In the genomic region with DNA sequence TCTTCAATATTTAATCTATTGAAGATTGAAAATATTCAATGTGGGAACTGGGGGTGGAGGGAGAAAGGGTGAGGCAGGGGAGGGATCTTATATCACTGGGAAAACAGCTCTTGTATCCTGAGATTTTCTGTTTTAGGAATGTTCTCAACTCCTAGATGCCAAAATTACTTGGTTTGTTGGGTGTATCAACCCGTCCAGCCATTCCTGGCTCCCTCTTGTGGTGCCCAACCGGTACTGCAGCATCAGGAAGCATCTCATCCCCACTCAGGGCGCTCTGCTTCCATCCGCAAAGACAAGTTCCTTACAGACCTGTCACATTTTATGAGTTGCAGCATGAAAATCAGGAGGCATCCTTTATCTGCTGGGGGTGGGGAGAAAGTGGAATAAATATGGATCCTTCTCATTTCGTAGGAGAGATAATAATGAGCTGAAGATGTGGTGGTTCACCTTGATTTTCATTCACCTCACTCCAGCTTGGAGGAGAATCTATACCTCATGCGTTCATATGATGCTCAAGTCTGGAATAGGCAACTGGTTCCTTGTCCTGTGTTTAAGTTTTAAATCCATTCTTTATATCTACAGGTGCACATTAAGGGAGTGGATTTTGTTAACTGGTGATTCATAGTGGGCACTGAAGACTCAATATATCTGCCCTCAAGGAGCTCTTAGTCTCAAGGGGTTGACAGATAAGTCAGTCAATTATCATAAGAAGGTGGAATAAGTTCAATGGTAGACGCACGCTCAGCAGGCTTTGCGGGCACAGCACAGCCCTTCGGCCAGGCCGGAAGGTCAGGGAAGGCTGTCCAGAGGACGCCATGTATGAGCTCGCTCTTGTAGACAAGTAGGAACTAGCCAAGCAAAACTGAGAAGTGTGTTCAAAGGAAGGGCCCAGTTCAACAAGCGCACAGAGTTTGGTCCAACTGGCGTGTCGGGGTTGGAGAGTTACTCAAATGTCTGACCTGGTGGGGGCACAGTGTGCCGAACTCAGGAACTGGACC, we compare ENCODE assay signal across 1 cellular context.
TF ChIP-seq lines count a peak whose summit lies in the region.

No MANE protein-coding gene starts in this region.

TF ChIP-seq in HepG2, 621 proteins besides CTCF, POLR2A, EP300 and RAD21 (continued from another document):
- TF ChIP-seq, protein P1, sequence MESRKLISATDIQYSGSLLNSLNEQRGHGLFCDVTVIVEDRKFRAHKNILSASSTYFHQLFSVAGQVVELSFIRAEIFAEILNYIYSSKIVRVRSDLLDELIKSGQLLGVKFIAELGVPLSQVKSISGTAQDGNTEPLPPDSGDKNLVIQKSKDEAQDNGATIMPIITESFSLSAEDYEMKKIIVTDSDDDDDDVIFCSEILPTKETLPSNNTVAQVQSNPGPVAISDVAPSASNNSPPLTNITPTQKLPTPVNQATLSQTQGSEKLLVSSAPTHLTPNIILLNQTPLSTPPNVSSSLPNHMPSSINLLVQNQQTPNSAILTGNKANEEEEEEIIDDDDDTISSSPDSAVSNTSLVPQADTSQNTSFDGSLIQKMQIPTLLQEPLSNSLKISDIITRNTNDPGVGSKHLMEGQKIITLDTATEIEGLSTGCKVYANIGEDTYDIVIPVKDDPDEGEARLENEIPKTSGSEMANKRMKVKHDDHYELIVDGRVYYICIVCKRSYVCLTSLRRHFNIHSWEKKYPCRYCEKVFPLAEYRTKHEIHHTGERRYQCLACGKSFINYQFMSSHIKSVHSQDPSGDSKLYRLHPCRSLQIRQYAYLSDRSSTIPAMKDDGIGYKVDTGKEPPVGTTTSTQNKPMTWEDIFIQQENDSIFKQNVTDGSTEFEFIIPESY (CRISPR knock-in tag; IDR thresholded peaks at IDR 0.05): peak; percentile 88
- TF ChIP-seq REPIN1 (CRISPR knock-in tag; IDR thresholded peaks at IDR 0.05; ENCODE audit: borderline replicate concordance, low read depth) (0 out of 2 replicates have a peak, but pooled peaks have one; percentile 56), U2AF2 (IDR thresholded peaks at IDR 0.05; ENCODE audit: low read depth, low read length) (no peak), ZNF33A (CRISPR knock-in tag; IDR thresholded peaks at IDR 0.05; ENCODE audit: borderline replicate concordance) (no peak), XRCC5 (optimal IDR thresholded peaks at IDR 0.05; ENCODE audit: low read length) (peak; percentile 73), RCOR2 (CRISPR knock-in tag; IDR thresholded peaks at IDR 0.05) (no peak), ATM (IDR thresholded peaks at IDR 0.05; ENCODE audit: borderline replicate concordance) (no peak), KMT2B (CRISPR knock-in tag; IDR thresholded peaks at IDR 0.05) (no peak), ZMYM4 (CRISPR knock-in tag; IDR thresholded peaks at IDR 0.05) (no peak), PRPF4 (IDR thresholded peaks at IDR 0.05; ENCODE audit: low read depth, low read length, poor library complexity, severe bottlenecking) (no peak), ZNF720 (CRISPR knock-in tag; IDR thresholded peaks at IDR 0.05) (no peak), ZNF598 (CRISPR knock-in tag; IDR thresholded peaks at IDR 0.05; ENCODE audit: borderline replicate concordance) (no peak), GLMP (CRISPR knock-in tag; IDR thresholded peaks at IDR 0.05; ENCODE audit: borderline replicate concordance) (no peak), SMC3 (IDR thresholded peaks at IDR 0.05; ENCODE audit: low read length) (peak; percentile 91), STAG1 (CRISPR knock-in tag; IDR thresholded peaks at IDR 0.05) (peak; percentile 74), SRSF4 (IDR thresholded peaks at IDR 0.05; ENCODE audit: low read depth, low read length, poor library complexity, severe bottlenecking) (no peak), SP4 (CRISPR knock-in tag; IDR thresholded peaks at IDR 0.05) (no peak), MAFF (IDR thresholded peaks at IDR 0.05; ENCODE audit: low read depth, low read length) (no peak)
- TF ChIP-seq, protein P2, sequence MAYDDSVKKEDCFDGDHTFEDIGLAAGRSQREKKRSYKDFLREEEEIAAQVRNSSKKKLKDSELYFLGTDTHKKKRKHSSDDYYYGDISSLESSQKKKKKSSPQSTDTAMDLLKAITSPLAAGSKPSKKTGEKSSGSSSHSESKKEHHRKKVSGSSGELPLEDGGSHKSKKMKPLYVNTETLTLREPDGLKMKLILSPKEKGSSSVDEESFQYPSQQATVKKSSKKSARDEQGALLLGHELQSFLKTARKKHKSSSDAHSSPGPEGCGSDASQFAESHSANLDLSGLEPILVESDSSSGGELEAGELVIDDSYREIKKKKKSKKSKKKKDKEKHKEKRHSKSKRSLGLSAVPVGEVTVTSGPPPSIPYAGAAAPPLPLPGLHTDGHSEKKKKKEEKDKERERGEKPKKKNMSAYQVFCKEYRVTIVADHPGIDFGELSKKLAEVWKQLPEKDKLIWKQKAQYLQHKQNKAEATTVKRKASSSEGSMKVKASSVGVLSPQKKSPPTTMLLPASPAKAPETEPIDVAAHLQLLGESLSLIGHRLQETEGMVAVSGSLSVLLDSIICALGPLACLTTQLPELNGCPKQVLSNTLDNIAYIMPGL (CRISPR knock-in tag; IDR thresholded peaks at IDR 0.05; ENCODE audit: borderline replicate concordance in 1 of 2, low read depth in 1 of 2): 0 out of 4 replicates have a peak, but pooled peaks of 1 of the 2 experiments have one; percentile 21
- TF ChIP-seq, protein P3, sequence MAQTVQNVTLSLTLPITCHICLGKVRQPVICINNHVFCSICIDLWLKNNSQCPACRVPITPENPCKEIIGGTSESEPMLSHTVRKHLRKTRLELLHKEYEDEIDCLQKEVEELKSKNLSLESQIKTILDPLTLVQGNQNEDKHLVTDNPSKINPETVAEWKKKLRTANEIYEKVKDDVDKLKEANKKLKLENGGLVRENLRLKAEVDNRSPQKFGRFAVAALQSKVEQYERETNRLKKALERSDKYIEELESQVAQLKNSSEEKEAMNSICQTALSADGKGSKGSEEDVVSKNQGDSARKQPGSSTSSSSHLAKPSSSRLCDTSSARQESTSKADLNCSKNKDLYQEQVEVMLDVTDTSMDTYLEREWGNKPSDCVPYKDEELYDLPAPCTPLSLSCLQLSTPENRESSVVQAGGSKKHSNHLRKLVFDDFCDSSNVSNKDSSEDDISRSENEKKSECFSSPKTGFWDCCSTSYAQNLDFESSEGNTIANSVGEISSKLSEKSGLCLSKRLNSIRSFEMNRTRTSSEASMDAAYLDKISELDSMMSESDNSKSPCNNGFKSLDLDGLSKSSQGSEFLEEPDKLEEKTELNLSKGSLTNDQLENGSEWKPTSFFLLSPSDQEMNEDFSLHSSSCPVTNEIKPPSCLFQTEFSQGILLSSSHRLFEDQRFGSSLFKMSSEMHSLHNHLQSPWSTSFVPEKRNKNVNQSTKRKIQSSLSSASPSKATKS (CRISPR knock-in tag; IDR thresholded peaks at IDR 0.05): no peak
- TF ChIP-seq, protein P4, sequence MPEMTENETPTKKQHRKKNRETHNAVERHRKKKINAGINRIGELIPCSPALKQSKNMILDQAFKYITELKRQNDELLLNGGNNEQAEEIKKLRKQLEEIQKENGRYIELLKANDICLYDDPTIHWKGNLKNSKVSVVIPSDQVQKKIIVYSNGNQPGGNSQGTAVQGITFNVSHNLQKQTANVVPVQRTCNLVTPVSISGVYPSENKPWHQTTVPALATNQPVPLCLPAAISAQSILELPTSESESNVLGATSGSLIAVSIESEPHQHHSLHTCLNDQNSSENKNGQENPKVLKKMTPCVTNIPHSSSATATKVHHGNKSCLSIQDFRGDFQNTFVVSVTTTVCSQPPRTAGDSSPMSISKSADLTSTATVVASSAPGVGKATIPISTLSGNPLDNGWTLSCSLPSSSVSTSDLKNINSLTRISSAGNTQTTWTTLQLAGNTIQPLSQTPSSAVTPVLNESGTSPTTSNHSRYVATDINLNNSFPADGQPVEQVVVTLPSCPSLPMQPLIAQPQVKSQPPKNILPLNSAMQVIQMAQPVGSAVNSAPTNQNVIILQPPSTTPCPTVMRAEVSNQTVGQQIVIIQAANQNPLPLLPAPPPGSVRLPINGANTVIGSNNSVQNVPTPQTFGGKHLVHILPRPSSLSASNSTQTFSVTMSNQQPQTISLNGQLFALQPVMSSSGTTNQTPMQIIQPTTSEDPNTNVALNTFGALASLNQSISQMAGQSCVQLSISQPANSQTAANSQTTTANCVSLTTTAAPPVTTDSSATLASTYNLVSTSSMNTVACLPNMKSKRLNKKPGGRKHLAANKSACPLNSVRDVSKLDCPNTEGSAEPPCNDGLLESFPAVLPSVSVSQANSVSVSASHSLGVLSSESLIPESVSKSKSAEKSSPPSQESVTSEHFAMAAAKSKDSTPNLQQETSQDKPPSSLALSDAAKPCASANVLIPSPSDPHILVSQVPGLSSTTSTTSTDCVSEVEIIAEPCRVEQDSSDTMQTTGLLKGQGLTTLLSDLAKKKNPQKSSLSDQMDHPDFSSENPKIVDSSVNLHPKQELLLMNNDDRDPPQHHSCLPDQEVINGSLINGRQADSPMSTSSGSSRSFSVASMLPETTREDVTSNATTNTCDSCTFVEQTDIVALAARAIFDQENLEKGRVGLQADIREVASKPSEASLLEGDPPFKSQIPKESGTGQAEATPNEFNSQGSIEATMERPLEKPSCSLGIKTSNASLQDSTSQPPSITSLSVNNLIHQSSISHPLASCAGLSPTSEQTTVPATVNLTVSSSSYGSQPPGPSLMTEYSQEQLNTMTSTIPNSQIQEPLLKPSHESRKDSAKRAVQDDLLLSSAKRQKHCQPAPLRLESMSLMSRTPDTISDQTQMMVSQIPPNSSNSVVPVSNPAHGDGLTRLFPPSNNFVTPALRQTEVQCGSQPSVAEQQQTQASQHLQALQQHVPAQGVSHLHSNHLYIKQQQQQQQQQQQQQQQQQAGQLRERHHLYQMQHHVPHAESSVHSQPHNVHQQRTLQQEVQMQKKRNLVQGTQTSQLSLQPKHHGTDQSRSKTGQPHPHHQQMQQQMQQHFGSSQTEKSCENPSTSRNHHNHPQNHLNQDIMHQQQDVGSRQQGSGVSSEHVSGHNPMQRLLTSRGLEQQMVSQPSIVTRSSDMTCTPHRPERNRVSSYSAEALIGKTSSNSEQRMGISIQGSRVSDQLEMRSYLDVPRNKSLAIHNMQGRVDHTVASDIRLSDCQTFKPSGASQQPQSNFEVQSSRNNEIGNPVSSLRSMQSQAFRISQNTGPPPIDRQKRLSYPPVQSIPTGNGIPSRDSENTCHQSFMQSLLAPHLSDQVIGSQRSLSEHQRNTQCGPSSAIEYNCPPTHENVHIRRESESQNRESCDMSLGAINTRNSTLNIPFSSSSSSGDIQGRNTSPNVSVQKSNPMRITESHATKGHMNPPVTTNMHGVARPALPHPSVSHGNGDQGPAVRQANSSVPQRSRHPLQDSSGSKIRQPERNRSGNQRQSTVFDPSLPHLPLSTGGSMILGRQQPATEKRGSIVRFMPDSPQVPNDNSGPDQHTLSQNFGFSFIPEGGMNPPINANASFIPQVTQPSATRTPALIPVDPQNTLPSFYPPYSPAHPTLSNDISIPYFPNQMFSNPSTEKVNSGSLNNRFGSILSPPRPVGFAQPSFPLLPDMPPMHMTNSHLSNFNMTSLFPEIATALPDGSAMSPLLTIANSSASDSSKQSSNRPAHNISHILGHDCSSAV (CRISPR knock-in tag; IDR thresholded peaks at IDR 0.05; ENCODE audit: borderline replicate concordance): no peak
